Comparison of ENCODE assay signal across 1 cellular context in genomic region chr21:33641339-33642026, GRCh38.
TF ChIP-seq lines count a peak whose summit lies in the region.

TSS of gene CRYZL1 (minus strand) at chr21:33641741. CDS start at chr21:33631551, 10,190 bp downstream.

TF ChIP-seq in K562, 482 proteins besides CTCF, POLR2A, EP300 and RAD21 (continued from another document and continues in another):
- TF ChIP-seq ZNF695 (CRISPR knock-in tag; IDR thresholded peaks at IDR 0.05) = no peak
- TF ChIP-seq AFF1 (IDR thresholded peaks at IDR 0.05; ENCODE audit: low read depth in 1 of 2, partially characterized antibody in 2 of 2) = peak; percentile 66 to 79
- no peak for TF ChIP-seq BDP1 (IDR thresholded peaks at IDR 0.05; ENCODE audit: insufficient read depth, insufficient read length)
- TF ChIP-seq DNMT1 (IDR thresholded peaks at IDR 0.05) = no peak
- TF ChIP-seq JUNB (CRISPR knock-in tag; conservative IDR thresholded peaks at IDR 0.05) = no peak
- TF ChIP-seq TRIM28 (IDR thresholded peaks at IDR 0.05) = no peak
- TF ChIP-seq POLR2AphosphoS5 (IDR thresholded peaks at IDR 0.05; ENCODE audit: control insufficient read depth, insufficient read depth, low read depth, low read length) = peak; percentile 67
- peak in 1 of 2 experiments; percentile 93; a peak in 2 of 4 replicates for TF ChIP-seq CSDE1 (IDR thresholded peaks at IDR 0.05)
- no peak for TF ChIP-seq SMAD3 (CRISPR knock-in tag; conservative IDR thresholded peaks at IDR 0.05)
- no peak for TF ChIP-seq DDX20 (tag; IDR thresholded peaks at IDR 0.05; ENCODE audit: low read depth)
- no peak for TF ChIP-seq JUN (IDR thresholded peaks at IDR 0.05; ENCODE audit: borderline replicate concordance, low read depth, low read length)
- TF ChIP-seq JUN (CRISPR knock-in tag; IDR thresholded peaks at IDR 0.05; ENCODE audit: borderline replicate concordance) = peak; percentile 88; the same call in 1 of the 2 replicates
- TF ChIP-seq GTF3C2 (IDR thresholded peaks at IDR 0.05; ENCODE audit: borderline replicate concordance, extremely low read depth, insufficient read length) = no peak
- peak; percentile 79 for TF ChIP-seq TAF7 (tag; IDR thresholded peaks at IDR 0.05)
- no peak for TF ChIP-seq PHB2 (IDR thresholded peaks at IDR 0.05; ENCODE audit: low read depth)
- no peak for TF ChIP-seq ATF1 (CRISPR knock-in tag; IDR thresholded peaks at IDR 0.05)
- peak; percentile 96 for TF ChIP-seq ATF1 (tag; IDR thresholded peaks at IDR 0.05)
- TF ChIP-seq NCOR1 (IDR thresholded peaks at IDR 0.05) = no peak
- TF ChIP-seq MYNN (IDR thresholded peaks at IDR 0.05) = no peak
- no peak for TF ChIP-seq MYNN (CRISPR knock-in tag; IDR thresholded peaks at IDR 0.05)
- no peak for TF ChIP-seq WHSC1 (IDR thresholded peaks at IDR 0.05; ENCODE audit: low read length)
- no peak for TF ChIP-seq MCM2 (IDR thresholded peaks at IDR 0.05; ENCODE audit: low read depth)
- TF ChIP-seq KLF16 (IDR thresholded peaks at IDR 0.05) = no peak
- TF ChIP-seq MAZ (CRISPR knock-in tag; conservative IDR thresholded peaks at IDR 0.05 in 1 of 2, IDR thresholded peaks at IDR 0.05 in 1 of 2) = peak in 1 of 2 experiments; percentile 79; a peak in 3 of 4 replicates
- no peak for TF ChIP-seq BCLAF1 (IDR thresholded peaks at IDR 0.05; ENCODE audit: borderline replicate concordance in 1 of 2, control insufficient read depth in 1 of 2, low read depth in 2 of 2, low read length in 1 of 2)
- TF ChIP-seq ATF4 (CRISPR knock-in tag; IDR thresholded peaks at IDR 0.05) = peak; percentile 40; the same call in 1 of the 2 replicates
- TF ChIP-seq SUPT5H (IDR thresholded peaks at IDR 0.05) = peak; percentile 90
- no peak for TF ChIP-seq POLR3G (IDR thresholded peaks at IDR 0.05; ENCODE audit: extremely low read depth, insufficient read length, insufficient replicate concordance)
- no peak for TF ChIP-seq ZNF639 (CRISPR knock-in tag; conservative IDR thresholded peaks at IDR 0.05 in 1 of 2, IDR thresholded peaks at IDR 0.05 in 1 of 2)
- TF ChIP-seq NFIX (CRISPR knock-in tag; IDR thresholded peaks at IDR 0.05; ENCODE audit: low read depth) = no peak
- no peak for TF ChIP-seq BCOR (IDR thresholded peaks at IDR 0.05)
- TF ChIP-seq CLOCK (CRISPR knock-in tag; IDR thresholded peaks at IDR 0.05; ENCODE audit: borderline replicate concordance) = 0 out of 2 replicates have a peak, but pooled peaks have one; percentile 11
- peak; percentile 98 for TF ChIP-seq SP1 (CRISPR knock-in tag; IDR thresholded peaks at IDR 0.05)
- peak; percentile 33 for TF ChIP-seq TBP (optimal IDR thresholded peaks at IDR 0.05; ENCODE audit: low read depth, low read length)
- peak; percentile 87 for TF ChIP-seq SP2 (IDR thresholded peaks at IDR 0.05; ENCODE audit: extremely low read depth, low read depth, low read length, poor library complexity, severe bottlenecking)
- no peak for TF ChIP-seq ZNF24 (IDR thresholded peaks at IDR 0.05)
- TF ChIP-seq HIVEP1 (CRISPR knock-in tag; IDR thresholded peaks at IDR 0.05) = no peak
- 0 out of 2 replicates have a peak, but pooled peaks have one; percentile 5 for TF ChIP-seq E2F1 (CRISPR knock-in tag; IDR thresholded peaks at IDR 0.05)
- no peak for TF ChIP-seq SNIP1 (IDR thresholded peaks at IDR 0.05; ENCODE audit: low read depth)
- TF ChIP-seq PREB (CRISPR knock-in tag; IDR thresholded peaks at IDR 0.05) = no peak
